Comparison of ENCODE assay signal across 7 cellular contexts in genomic region chr9:112166176-112167140, GRCh38. TPM values are rescaled to one million over a fixed set of nuclear protein-coding genes. Genes with fewer than 3 reads are reported as not detected.
DNase-seq lines count a peak whose midpoint lies in the region; FAIRE-seq and TF ChIP-seq lines count a peak whose summit lies in the region.

No MANE protein-coding gene starts in this region.

- H3K4me1 ChIP-seq in right atrium auricular region = peaks cover 0 to 11% of the 10 kb centered on the region in 2 donors
- peaks cover 2 to 24% (median 18%) of the 10 kb centered on the region in 5 donors for H3K4me1 ChIP-seq in subcutaneous abdominal adipose tissue (ENCODE audit: control insufficient read depth in 5 of 5, insufficient read depth in 5 of 5, low read length in 5 of 5)

- no peaks in the 10 kb centered on the region for H3K36me3 ChIP-seq in right atrium auricular region
- no peaks in the 10 kb centered on the region for H3K36me3 ChIP-seq in subcutaneous abdominal adipose tissue (ENCODE audit: control insufficient read depth in 5 of 5, insufficient read depth in 5 of 5, low read length in 5 of 5)
- no peaks in the 10 kb centered on the region for H3K36me3 ChIP-seq in H7 (replicated peaks; ENCODE audit: control insufficient read depth, insufficient read depth, low read length)

- in situ Hi-C loops in astrocyte of the cerebellum (cut with HindIII; ENCODE audit: low sequenced_read_pairs) = no loop called here

- TF ChIP-seq POLR2A in H54 (IDR thresholded peaks at IDR 0.05; ENCODE audit: low read depth, low read length) = no peak

- H3K9me3 ChIP-seq in right atrium auricular region = no peaks in the 10 kb centered on the region
- H3K9me3 ChIP-seq in subcutaneous abdominal adipose tissue (ENCODE audit: control insufficient read depth in 5 of 5, low read length in 5 of 5) = no peaks in the 10 kb centered on the region

- H3K27ac ChIP-seq in right atrium auricular region (peak overlapping the region in 1 of 2 donors; percentile 41), subcutaneous abdominal adipose tissue (ENCODE audit: low read depth, low read length) (peak overlapping the region; percentile 0)

- no peak for FAIRE-seq in H54 (lab: Jason Lieb, UNC)

- no peak overlapping the region for H3K4me3 ChIP-seq in astrocyte of the cerebellum (ENCODE audit: low read depth, low read length)
- no peak overlapping the region for H3K4me3 ChIP-seq in right atrium auricular region
- H3K4me3 ChIP-seq in subcutaneous abdominal adipose tissue (ENCODE audit: low read depth in 1 of 5, low read length in 5 of 5) = peak overlapping the region in 1 of 5 donors; percentile 6
- H3K4me3 ChIP-seq in H7 (ENCODE audit: insufficient read depth, low read depth, low read length) = no peak overlapping the region

- peak; percentile 54 for DNase-seq in HuH-7 (ENCODE audit: low spot score)
- peak; percentile 35 for DNase-seq in astrocyte of the cerebellum (ENCODE audit: low read depth)
- DNase-seq in right atrium auricular region (ENCODE audit: low spot score) = peak; percentile 62
- DNase-seq in H54 (ENCODE audit: insufficient read length, low spot score) = no peak
- DNase-seq in H7 = no peak
- DNase-seq in NCI-H187 (lab: John Stamatoyannopoulos, UW) = no peak

- H3K9ac ChIP-seq in subcutaneous abdominal adipose tissue (ENCODE audit: low read length in 5 of 5) = peak overlapping the region in 1 of 5 donors; percentile 41

- TF ChIP-seq CTCF in astrocyte of the cerebellum (IDR thresholded peaks at IDR 0.05; ENCODE audit: low read depth, low read length, missing control alignments) (peak; percentile 38), right atrium auricular region (IDR thresholded peaks at IDR 0.05) (peak in 1 of 2 donors; percentile 27)

- H3K27me3 ChIP-seq in right atrium auricular region (no peaks in the 10 kb centered on the region), subcutaneous abdominal adipose tissue (ENCODE audit: control insufficient read depth in 5 of 5, insufficient read depth in 4 of 5, low read length in 5 of 5) (no peaks in the 10 kb centered on the region), H7 (ENCODE audit: control insufficient read depth, insufficient read depth, low read length) (no peaks in the 10 kb centered on the region)

RNA-seq across cellular contexts. Expression of gene SUSD1, which starts 8.6 kb away (rescaled TPM):
- 10 to 100 TPM in 1 of 2 donors, 1 to 10 TPM in 1; 6.2 to 10.6 TPM for total RNA-seq in right atrium auricular region
- 3.0 and 3.5 TPM in 2 replicates for total RNA-seq in H7 (2014; rRNA removed; shearing (Covaris generic))

Comparison
In these comparisons a context has a peak if more than half of its experiments do, and no peak if none do; other contexts are left out.
1. DNase-seq: peak in HuH-7 (single experiment), astrocyte of the cerebellum (single experiment) and right atrium auricular region (single experiment); none in H54 (single experiment), H7 (single experiment) and NCI-H187 (0 of 2).